ENCODE assay signal across 19 cellular contexts in the genomic region with DNA sequence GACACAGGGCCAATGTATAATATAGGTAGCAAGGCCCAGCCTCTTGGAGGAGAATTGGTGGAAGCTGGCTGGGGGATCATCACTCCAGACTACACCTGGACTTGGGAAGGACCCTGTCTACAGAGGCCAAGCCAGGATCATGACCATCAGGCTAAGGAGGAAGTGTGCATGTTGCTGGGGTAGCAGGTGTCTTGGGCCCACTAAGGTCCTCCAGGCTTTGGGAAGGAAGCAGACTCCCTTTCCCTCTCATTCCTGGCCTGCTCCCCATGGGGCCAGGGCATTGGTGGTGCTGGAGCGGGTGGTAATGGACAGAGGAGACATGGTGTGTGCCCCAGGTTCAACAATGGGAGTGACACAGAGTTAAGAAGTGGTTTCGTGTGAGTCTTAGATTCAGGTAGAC. TPM values are rescaled to one million over a fixed set of nuclear protein-coding genes. Genes with fewer than 3 reads are reported as not detected.
DNase-seq lines count a peak whose midpoint lies in the region; ATAC-seq and TF ChIP-seq lines count a peak whose summit lies in the region.
"Had no signal": no experiment of that assay in that cellular context is flagged by ENCODE, and none has a peak within 500 bp of the region (broad histone marks: within the 10 kb centered on the region; RNA-seq: fewer than 3 reads in every experiment).

No MANE protein-coding gene starts in this region.

- ATAC-seq in activated CD8-positive, alpha-beta memory T cell treated with anti-CD3 and anti-CD28 coated beads, Interleukin-2, amount 10 ng/mL, durations not matched to agents 7 days and 5 days = no peak
- ATAC-seq in heart right ventricle (no peak), HG03108 (IDR thresholded peaks at IDR 0.05; ENCODE audit: unreplicated experiment) (no peak), GM18907 (IDR thresholded peaks at IDR 0.05; ENCODE audit: unreplicated experiment) (no peak)
- ATAC-seq: CD8-positive, alpha-beta T cell had no signal

- H3K4me1 ChIP-seq in right atrium auricular region (peaks cover 0 to 56% of the 10 kb centered on the region in 2 donors), heart right ventricle (peaks cover 31 to 92% (median 77%) of the 10 kb centered on the region in 9 donors), SJCRH30 (peaks cover 22% of the 10 kb centered on the region)
- H3K4me1 ChIP-seq: Caco-2 had no signal

- H3K4me3 ChIP-seq in right atrium auricular region (no peak overlapping the region), heart right ventricle (no peak overlapping the region), SJCRH30 (no peak overlapping the region)
- H3K4me3 ChIP-seq: BLaER1, GM23248 had no signal

- no peaks in the 10 kb centered on the region for H3K36me3 ChIP-seq in right atrium auricular region
- H3K36me3 ChIP-seq in heart right ventricle = no peaks in the 10 kb centered on the region
- no peaks in the 10 kb centered on the region for H3K36me3 ChIP-seq in SJCRH30
- H3K36me3 ChIP-seq: BLaER1 had no signal

- 95 to 98% methylated on average over 2 of the region's 2 CpGs for WGBS in heart right ventricle, 2 donors

- H3K4me1 Mint-ChIP-seq in activated CD8-positive, alpha-beta memory T cell treated with anti-CD3 and anti-CD28 coated beads, Interleukin-2, amount 10 ng/mL, durations not matched to agents 7 days and 5 days = no peaks in the 10 kb centered on the region
- peaks cover 14% of the 10 kb centered on the region for H3K4me1 Mint-ChIP-seq in osteocyte (ENCODE audit: unreplicated experiment)
- H3K4me1 Mint-ChIP-seq: B cell; CD4-positive, CD25-positive, alpha-beta regulatory T cell had no signal

- H3K36me3 Mint-ChIP-seq in activated CD8-positive, alpha-beta memory T cell treated with anti-CD3 and anti-CD28 coated beads, Interleukin-2, amount 10 ng/mL, durations not matched to agents 7 days and 5 days = no peaks in the 10 kb centered on the region
- no peaks in the 10 kb centered on the region for H3K36me3 Mint-ChIP-seq in osteocyte (ENCODE audit: unreplicated experiment)
- H3K36me3 Mint-ChIP-seq: CD4-positive, CD25-positive, alpha-beta regulatory T cell; CD8-positive, alpha-beta T cell had no signal

- H3K27me3 ChIP-seq in right atrium auricular region (no peaks in the 10 kb centered on the region), heart right ventricle (no peaks in the 10 kb centered on the region), SJCRH30 (no peaks in the 10 kb centered on the region)
- H3K27me3 ChIP-seq: BLaER1 had no signal

- intact Hi-C loops in heart right ventricle (cut with DNase I) = loop anchor here in 3 of 10 donors (5.0 kb wide), 1 partner anchor 33 kb away; no protein-coding TSS in a partner anchor

- H3K9me3 Mint-ChIP-seq in activated CD8-positive, alpha-beta memory T cell treated with anti-CD3 and anti-CD28 coated beads, Interleukin-2, amount 10 ng/mL, durations not matched to agents 7 days and 5 days (ENCODE audit: low read depth) = no peaks in the 10 kb centered on the region
- no peaks in the 10 kb centered on the region for H3K9me3 Mint-ChIP-seq in osteocyte (ENCODE audit: unreplicated experiment)
- H3K9me3 Mint-ChIP-seq: CD4-positive, CD25-positive, alpha-beta regulatory T cell; CD8-positive, alpha-beta T cell had no signal

- H3K27me3 Mint-ChIP-seq in activated CD8-positive, alpha-beta memory T cell treated with anti-CD3 and anti-CD28 coated beads, Interleukin-2, amount 10 ng/mL, durations not matched to agents 7 days and 5 days = peaks cover 17% of the 10 kb centered on the region
- H3K27me3 Mint-ChIP-seq in osteocyte (ENCODE audit: unreplicated experiment) = peaks cover 12% of the 10 kb centered on the region

- H3K9me3 ChIP-seq in right atrium auricular region (no peaks in the 10 kb centered on the region), heart right ventricle (no peaks in the 10 kb centered on the region), SJCRH30 (replicated peaks) (no peaks in the 10 kb centered on the region)
- H3K9me3 ChIP-seq: BLaER1, Caco-2 had no signal

- H3K4me3 Mint-ChIP-seq in activated CD8-positive, alpha-beta memory T cell treated with anti-CD3 and anti-CD28 coated beads, Interleukin-2, amount 10 ng/mL, durations not matched to agents 7 days and 5 days = no peak overlapping the region
- no peak overlapping the region for H3K4me3 Mint-ChIP-seq in osteocyte (ENCODE audit: unreplicated experiment)
- H3K4me3 Mint-ChIP-seq: B cell; CD4-positive, CD25-positive, alpha-beta regulatory T cell; CD8-positive, alpha-beta T cell had no signal

- TF ChIP-seq CTCF in right atrium auricular region (IDR thresholded peaks at IDR 0.05) = no peak
- TF ChIP-seq CTCF in heart right ventricle (IDR thresholded peaks at IDR 0.05) = no peak
- no peak for TF ChIP-seq CTCF in osteocyte (IDR thresholded peaks at IDR 0.05)

- CTCF ChIA-PET in activated CD8-positive, alpha-beta memory T cell treated with anti-CD3 and anti-CD28 coated beads, Interleukin-2, amount 10 ng/mL, durations not matched to agents 7 days and 5 days (lab: Charles Lee) = no interaction called here

- H3K27ac Mint-ChIP-seq in activated CD8-positive, alpha-beta memory T cell treated with anti-CD3 and anti-CD28 coated beads, Interleukin-2, amount 10 ng/mL, durations not matched to agents 7 days and 5 days = no peak overlapping the region
- H3K27ac Mint-ChIP-seq in osteocyte (ENCODE audit: unreplicated experiment) = no peak overlapping the region
- H3K27ac Mint-ChIP-seq: B cell; CD4-positive, CD25-positive, alpha-beta regulatory T cell; CD8-positive, alpha-beta T cell had no signal

- H3K27ac ChIP-seq in right atrium auricular region = no peak overlapping the region
- no peak overlapping the region for H3K27ac ChIP-seq in heart right ventricle
- no peak overlapping the region for H3K27ac ChIP-seq in SJCRH30
- H3K27ac ChIP-seq: 22Rv1, BLaER1, C4-2B, GM23248 had no signal

- peak; percentile 25 for DNase-seq in activated CD8-positive, alpha-beta memory T cell treated with anti-CD3 and anti-CD28 coated beads, Interleukin-2, amount 10 ng/mL, durations not matched to agents 7 days and 5 days
- no peak for DNase-seq in activated CD8-positive, alpha-beta memory T cell treated with anti-CD3 and anti-CD28 coated beads for 24 hours
- DNase-seq in right atrium auricular region (ENCODE audit: low spot score) (peak; percentile 40), heart right ventricle (no peak), osteocyte (ENCODE audit: extremely low spot score, unreplicated experiment) (peak; percentile 48), SJCRH30 (no peak)
- DNase-seq: Caco-2; CD4-positive, CD25-positive, alpha-beta regulatory T cell; DMS153; DND-41; GM23248; HCEC 1CT had no signal

RNA-seq across cellular contexts. Expression of gene TUB, which starts 16.0 kb away (rescaled TPM):
- under 1 TPM; 0.07 to 0.09 TPM for total RNA-seq in activated CD8-positive, alpha-beta memory T cell treated with anti-CD3 and anti-CD28 coated beads, Interleukin-2, amount 10 ng/mL, durations not matched to agents 7 days and 5 days
- total RNA-seq in right atrium auricular region (10 to 100 TPM; 11.3 to 22.9 TPM), heart right ventricle (10 to 100 TPM; 11.6 to 28.2 (median 20.2) TPM), osteocyte (7.8 and 8.7 TPM in 2 replicates)
- polyA plus RNA-seq in heart right ventricle = 1 to 10 TPM; 2.4 to 3.7 TPM
- 18.3 and 18.9 TPM in 2 replicates for total RNA-seq in SJCRH30 (2014; rRNA removed; shearing (Covaris generic))
- total RNA-seq: Caco-2; CD8-positive, alpha-beta T cell had no signal

Comparison
In these comparisons a context has a peak if more than half of its experiments do, and no peak if none do; other contexts are left out.
1. DNase-seq: peak in activated CD8-positive, alpha-beta memory T cell treated with anti-CD3 and anti-CD28 coated beads, Interleukin-2, amount 10 ng/mL, durations not matched to agents 7 days and 5 days (single experiment), right atrium auricular region (single experiment) and osteocyte (single experiment); none in activated CD8-positive, alpha-beta memory T cell treated with anti-CD3 and anti-CD28 coated beads for 24 hours (single experiment), heart right ventricle (0 of 2) and SJCRH30 (0 of 2).